16 cellular contexts compared by ENCODE assay signal in the genomic region with DNA sequence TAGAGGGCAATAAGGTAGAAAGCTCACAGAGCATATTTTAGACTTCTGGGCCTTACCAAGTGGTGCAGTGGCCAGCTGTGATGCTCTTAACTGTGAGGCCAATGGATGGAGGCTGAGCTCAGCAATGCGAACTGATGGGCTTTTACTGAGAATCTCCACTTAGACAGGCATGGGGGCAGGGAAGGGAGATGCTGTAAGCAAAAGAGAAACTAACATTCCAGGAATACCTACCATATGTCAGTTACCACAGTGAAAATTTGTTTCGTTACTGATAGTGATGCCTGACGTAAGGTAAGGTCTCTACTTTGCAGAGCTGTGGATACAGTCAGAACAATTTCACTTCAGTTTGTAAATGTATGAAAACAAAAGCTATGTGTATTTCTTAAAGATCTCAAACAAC.
A peak's percentile ranks its signal among the peaks of the same experiment; 100 is the strongest.
DNase-seq lines count a peak whose midpoint lies in the region; ATAC-seq, FAIRE-seq and TF ChIP-seq lines count a peak whose summit lies in the region.
"Had no signal": no experiment of that assay in that cellular context is flagged by ENCODE, and none has a peak within 500 bp of the region (broad histone marks: within the 10 kb centered on the region; RNA-seq: fewer than 3 reads in every experiment).

No MANE protein-coding gene starts in this region.

- H3K27ac ChIP-seq in mesenchymal stem cell (ENCODE audit: low read length, poor library complexity, severe bottlenecking), result no peak overlapping the region
- H3K27ac ChIP-seq in kidney (ENCODE audit: low read depth in 2 of 2, low read length in 2 of 2), result no peak overlapping the region
- H3K27ac ChIP-seq: left lung had no signal

- H2AFZ ChIP-seq in mesenchymal stem cell (ENCODE audit: low read depth, low read length), result no peak overlapping the region

- no peaks in the 10 kb centered on the region for H3K36me3 ChIP-seq in mesenchymal stem cell (ENCODE audit: control insufficient read depth in 1 of 2, insufficient read depth in 2 of 2, low read depth in 1 of 2, low read length in 2 of 2)
- no peaks in the 10 kb centered on the region for H3K36me3 ChIP-seq in kidney (ENCODE audit: control insufficient read depth in 1 of 2, insufficient read depth in 2 of 2, low read length in 2 of 2)
- H3K36me3 ChIP-seq: left lung had no signal

- peaks cover 0 to 4% of the 10 kb centered on the region in 2 experiments for H3K27me3 ChIP-seq in mesenchymal stem cell (ENCODE audit: control insufficient read depth in 1 of 2, insufficient read depth in 1 of 2, low read length in 2 of 2)
- H3K27me3 ChIP-seq: left lung had no signal

- H3K18ac ChIP-seq in mesenchymal stem cell (ENCODE audit: low read depth in 1 of 2, low read length in 2 of 2), result no peak overlapping the region

- intact Hi-C loops in kidney (cut with DNase I), result no loop called here

- H2BK5ac ChIP-seq in mesenchymal stem cell (ENCODE audit: low read depth, low read length, poor library complexity, severe bottlenecking), result no peak overlapping the region

- no peaks in the 10 kb centered on the region for H3K79me1 ChIP-seq in mesenchymal stem cell (replicated peaks; ENCODE audit: low read length, poor library complexity, severe bottlenecking)

- no peak overlapping the region for H3K9ac ChIP-seq in mesenchymal stem cell (ENCODE audit: low read length)
- H3K9ac ChIP-seq in kidney (ENCODE audit: low read length in 2 of 2), result no peak overlapping the region

- no peak overlapping the region for H3K23ac ChIP-seq in mesenchymal stem cell (ENCODE audit: low read length in 2 of 2)

- no peaks in the 10 kb centered on the region for H3K9me3 ChIP-seq in mesenchymal stem cell (ENCODE audit: control insufficient read depth, low read length)
- H3K9me3 ChIP-seq in kidney (ENCODE audit: control insufficient read depth in 1 of 2, low read length in 2 of 2), result no peaks in the 10 kb centered on the region
- H3K9me3 ChIP-seq: left lung had no signal

- ATAC-seq in HG03175 (IDR thresholded peaks at IDR 0.05; ENCODE audit: unreplicated experiment), result no peak
- ATAC-seq: activated T-helper 17 cell treated with anti-CD3 and anti-CD28 coated beads, Interleukin-2, amount 50 U/mL, for 72 hours; esophagus mucosa; left lung; stimulated activated naive B cell treated with anti-CD40 and anti-IgM and Interleukin-4, amounts not matched to agents 10 μg/mL and 1 μg/mL and 100 μg/mL, for 72 hours had no signal

- no peak overlapping the region for H3K4me3 ChIP-seq in mesenchymal stem cell (ENCODE audit: insufficient read depth in 1 of 2, low read depth in 1 of 2, low read length in 2 of 2)
- no peak overlapping the region for H3K4me3 ChIP-seq in kidney (ENCODE audit: low read length in 2 of 2)
- H3K4me3 ChIP-seq in foreskin fibroblast (ENCODE audit: low read depth in 1 of 2, low read length in 2 of 2), result no peak overlapping the region
- H3K4me3 ChIP-seq: left lung had no signal

- no peak overlapping the region for H2BK120ac ChIP-seq in mesenchymal stem cell (ENCODE audit: low read depth, low read length)

- H3K4me1 ChIP-seq in mesenchymal stem cell (ENCODE audit: control insufficient read depth, insufficient read depth, low read depth, low read length) (no peaks in the 10 kb centered on the region), kidney (ENCODE audit: control insufficient read depth in 1 of 2, insufficient read depth in 1 of 2, low read depth in 1 of 2, low read length in 2 of 2) (no peaks in the 10 kb centered on the region)
- H3K4me1 ChIP-seq: left lung had no signal

- TF ChIP-seq CTCF in kidney (IDR thresholded peaks at IDR 0.05; ENCODE audit: borderline replicate concordance, extremely low read depth, insufficient read depth) (no peak), foreskin fibroblast (IDR thresholded peaks at IDR 0.05; ENCODE audit: low read depth, low read length) (no peak)

- H3K4ac ChIP-seq in mesenchymal stem cell (ENCODE audit: low read depth in 1 of 2, low read length in 2 of 2), result no peak overlapping the region

- no CpG with 5 or more reads among the region's 3 CpGs for WGBS in mesenchymal stem cell

- H2BK12ac ChIP-seq in mesenchymal stem cell (ENCODE audit: low read length in 2 of 2), result no peak overlapping the region

- H2AK5ac ChIP-seq in mesenchymal stem cell (ENCODE audit: low read length, severe bottlenecking), result no peak overlapping the region

- H2BK15ac ChIP-seq in mesenchymal stem cell (ENCODE audit: low read depth, poor library complexity, severe bottlenecking), result no peak overlapping the region

- no peak overlapping the region for H3K4me2 ChIP-seq in mesenchymal stem cell (ENCODE audit: low read length, poor library complexity, severe bottlenecking)

- DNase-seq in GM03348 (ENCODE audit: low spot score), result peak; percentile 25
- DNase-seq in HK-2 (ENCODE audit: unreplicated experiment), result peak; percentile 2
- DNase-seq in astrocyte of the hippocampus (ENCODE audit: low read depth, low spot score), result peak; percentile 60
- peak; percentile 27 for DNase-seq in mesenchymal stem cell
- no peak for DNase-seq in kidney
- DNase-seq in foreskin fibroblast, result no peak
- DNase-seq in HCEC 1CT, result no peak
- DNase-seq: activated CD4-positive, alpha-beta T cell treated with anti-CD3 and anti-CD28 coated beads for 4 hours; caudate nucleus; left lung; NCI-H1105; NCI-H774; stimulated activated naive B cell treated with anti-CD40 and anti-IgM and Interleukin-4, amounts not matched to agents 10 μg/mL and 1 μg/mL and 100 μg/mL, for 72 hours had no signal

- FAIRE-seq in kidney (lab: Jason Lieb, UNC), result no peak

- no peak overlapping the region for H4K8ac ChIP-seq in mesenchymal stem cell (ENCODE audit: low read length)

- no peak overlapping the region for H4K91ac ChIP-seq in mesenchymal stem cell (ENCODE audit: low read length)

- H3K14ac ChIP-seq in mesenchymal stem cell (ENCODE audit: low read length in 2 of 2), result no peak overlapping the region

Comparison
In these comparisons a context has a peak if more than half of its experiments do, and no peak if none do; other contexts are left out.
1. DNase-seq: peak in GM03348 (single experiment), HK-2 (single experiment), astrocyte of the hippocampus (single experiment) and mesenchymal stem cell (single experiment); none in kidney (single experiment), foreskin fibroblast (0 of 2) and HCEC 1CT (single experiment).